Comparison of ENCODE assay signal across 10 cellular contexts in genomic region chr9:128100581-128100980, GRCh38. TPM values are rescaled to one million over a fixed set of nuclear protein-coding genes. Genes with fewer than 3 reads are reported as not detected.
A peak's percentile ranks its signal among the peaks of the same experiment; 100 is the strongest.
DNase-seq lines count a peak whose midpoint lies in the region; ATAC-seq, FAIRE-seq and TF ChIP-seq lines count a peak whose summit lies in the region.
"Had no signal": no experiment of that assay in that cellular context is flagged by ENCODE, and none has a peak within 500 bp of the region (broad histone marks: within the 10 kb centered on the region; RNA-seq: fewer than 3 reads in every experiment).

No MANE protein-coding gene starts in this region.

- in situ Hi-C loops in astrocyte of the cerebellum (cut with HindIII; ENCODE audit: low sequenced_read_pairs): no loop called here

- peaks cover 62% of the 10 kb centered on the region for H3K4me1 ChIP-seq in DND-41 (ENCODE audit: insufficient read depth, low read length)
- H3K4me1 ChIP-seq in small intestine (ENCODE audit: control insufficient read depth in 2 of 2, insufficient read depth in 1 of 2, low read depth in 1 of 2, low read length in 1 of 2): peaks cover 12 to 18% of the 10 kb centered on the region in 2 donors

- ATAC-seq in DND-41 (ENCODE audit: insufficient read depth, low read depth) (no peak), left lobe of liver (peak; percentile 0), GM21447 (IDR thresholded peaks at IDR 0.05; ENCODE audit: unreplicated experiment) (no peak)

- WGBS in small intestine, 3 donors: 67 to 85% (median 77%) methylated on average over 10 of the region's 10 CpGs

- TF ChIP-seq CTCF in DND-41 (IDR thresholded peaks at IDR 0.05; ENCODE audit: borderline replicate concordance, extremely low read depth, low read length, poor library complexity, severe bottlenecking): no peak
- TF ChIP-seq CTCF in astrocyte of the cerebellum (IDR thresholded peaks at IDR 0.05; ENCODE audit: low read depth, low read length, missing control alignments): no peak
- TF ChIP-seq CTCF in D721Med (IDR thresholded peaks at IDR 0.05; ENCODE audit: insufficient read depth, missing control alignments): no peak

- FAIRE-seq in small intestine (lab: Jason Lieb, UNC) (no peak), D721Med (lab: Jason Lieb, UNC) (no peak)

- no peaks in the 10 kb centered on the region for H3K27me3 ChIP-seq in DND-41 (ENCODE audit: insufficient read depth, low read length, poor library complexity)
- no peaks in the 10 kb centered on the region for H3K27me3 ChIP-seq in small intestine (ENCODE audit: control insufficient read depth in 2 of 2, insufficient read depth in 2 of 2, low read length in 2 of 2)
- H3K27me3 ChIP-seq: SJCRH30 had no signal

- H3K36me3 ChIP-seq in DND-41 (ENCODE audit: insufficient read depth, low read length): peaks cover 41% of the 10 kb centered on the region
- H3K36me3 ChIP-seq in small intestine (ENCODE audit: control insufficient read depth in 2 of 2, insufficient read depth in 2 of 2, low read length in 2 of 2): peaks cover 10 to 16% of the 10 kb centered on the region in 2 donors

- peaks cover 50% of the 10 kb centered on the region for H3K79me2 ChIP-seq in DND-41 (ENCODE audit: insufficient read depth, low read length)

- DNase-seq in DND-41 (no peak), astrocyte of the cerebellum (ENCODE audit: low read depth) (no peak), left lobe of liver (ENCODE audit: low spot score) (peak; percentile 66), small intestine (no peak), NCI-H1092 (lab: John Stamatoyannopoulos, UW) (no peak), D721Med (ENCODE audit: insufficient read length, low spot score) (no peak), DMS79 treated with DMSO at 0.1 percent for 48 hours (lab: John Stamatoyannopoulos, UW) (no peak)
- DNase-seq: stimulated activated CD4-positive, alpha-beta T cell treated with anti-CD3 and anti-CD28 coated beads, Interleukin-2, amount 100 ng/mL, for 24 hours had no signal

- H3K9me3 ChIP-seq in DND-41 (ENCODE audit: insufficient read depth, low read length, severe bottlenecking): no peaks in the 10 kb centered on the region
- no peaks in the 10 kb centered on the region for H3K9me3 ChIP-seq in small intestine (ENCODE audit: control insufficient read depth, low read depth)
- H3K9me3 ChIP-seq: SJCRH30 had no signal

- H3K27ac ChIP-seq in DND-41 (ENCODE audit: low read length): peak overlapping the region; percentile 62
- H3K27ac ChIP-seq in small intestine (ENCODE audit: low read depth in 1 of 2, low read length in 1 of 2): peak overlapping the region; percentile 93 to 98
- H3K27ac ChIP-seq: SJCRH30 had no signal

- peaks cover 12% of the 10 kb centered on the region for H4K20me1 ChIP-seq in DND-41 (ENCODE audit: insufficient read depth, low read length)

- H3K4me3 ChIP-seq in DND-41 (ENCODE audit: low read depth in 1 of 2, low read length in 2 of 2) (no peak overlapping the region), astrocyte of the cerebellum (ENCODE audit: low read depth, low read length) (peak overlapping the region; percentile 46), small intestine (ENCODE audit: low read depth in 1 of 2, low read length in 2 of 2) (peak overlapping the region in 1 of 2 donors; percentile 78)
- H3K4me3 ChIP-seq: SJCRH30 had no signal

- H3K9ac ChIP-seq in DND-41 (ENCODE audit: low read depth, low read length): no peak overlapping the region

- no peak overlapping the region for H2AFZ ChIP-seq in DND-41 (ENCODE audit: low read depth, low read length)

- H3K4me2 ChIP-seq in DND-41 (ENCODE audit: insufficient read depth, low read length): no peak overlapping the region

RNA-seq across cellular contexts. Expression of gene PTGES2, which starts 26.9 kb away (rescaled TPM):
- total RNA-seq in left lobe of liver: 35.8 TPM
- 10 to 100 TPM; 68.2 to 99.7 (median 83.8) TPM for polyA plus RNA-seq in small intestine

RNA-seq across cellular contexts. Expression of gene SLC25A25, which starts 32.5 kb away (rescaled TPM):
- 76.9 TPM for total RNA-seq in left lobe of liver
- 10 to 100 TPM; 15.5 to 26.2 (median 23.5) TPM for polyA plus RNA-seq in small intestine

RNA-seq across cellular contexts. Expression of gene NAIF1, which starts 33.5 kb away (rescaled TPM):
- total RNA-seq in left lobe of liver: 6.3 TPM
- 1 to 10 TPM; 8.1 to 10.0 (median 9.2) TPM for polyA plus RNA-seq in small intestine

RNA-seq across cellular contexts. Expression of gene LCN2, which starts 48.7 kb away (rescaled TPM):
- total RNA-seq in left lobe of liver: 2.7 TPM
- polyA plus RNA-seq in small intestine: 100 to 1,000 TPM in 1 of 3 donors, 1 to 10 TPM in 2; 1.6 to 582 (median 5.4) TPM
- total RNA-seq: SJCRH30 had no signal

RNA-seq across cellular contexts. Expression of gene BBLN, which starts 59.5 kb away (rescaled TPM):
- total RNA-seq in left lobe of liver: 20.8 TPM
- 100 to 1,000 TPM in 1 of 3 donors, 10 to 100 TPM in 2; 45.4 to 111 (median 83.8) TPM for polyA plus RNA-seq in small intestine
